In the genomic region with DNA sequence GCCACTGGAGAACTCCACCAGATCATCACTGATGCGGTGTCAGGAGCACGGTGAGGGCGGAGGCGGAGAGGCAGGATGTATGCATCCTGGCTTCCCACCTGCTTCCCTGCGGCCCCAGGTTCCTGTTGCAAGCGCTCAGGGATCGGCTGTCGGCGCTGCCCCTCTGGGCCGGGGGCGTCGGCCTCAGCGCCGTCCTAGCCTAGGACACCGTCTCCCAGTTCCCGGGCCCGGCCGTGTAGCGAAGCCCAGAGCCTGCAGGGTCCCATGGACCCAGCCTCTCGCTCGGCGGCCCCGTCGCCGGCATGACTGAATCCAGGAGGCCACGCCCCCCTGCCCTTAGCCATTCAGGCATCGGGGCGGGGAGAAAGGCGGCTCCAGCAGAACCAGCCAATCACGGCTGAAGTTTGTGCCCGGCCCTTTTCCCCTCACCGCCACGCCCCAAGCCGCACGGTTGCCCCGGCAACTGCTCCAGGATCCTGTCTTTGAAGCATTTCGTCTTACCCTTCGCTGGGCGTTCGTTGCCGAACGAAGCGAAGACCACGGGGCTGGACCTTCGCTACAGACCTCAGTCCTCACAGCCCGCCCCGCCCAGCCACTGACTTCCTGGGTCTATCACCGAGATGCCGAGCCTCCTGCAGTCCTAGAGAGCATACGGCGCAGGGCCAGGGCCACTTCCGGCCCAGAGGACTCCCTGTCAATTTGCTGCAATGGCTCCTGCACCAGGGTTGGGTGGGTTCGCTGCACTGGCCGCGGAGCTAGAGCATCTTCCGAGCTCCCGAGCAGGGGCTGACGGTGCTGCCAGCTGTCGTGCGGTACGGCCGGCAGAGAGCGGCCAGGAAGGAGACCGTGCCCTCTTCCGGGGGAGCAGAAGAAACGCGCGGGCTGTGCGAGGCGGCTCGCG, we compare ENCODE assay signal across 8 cellular contexts. TPM values are rescaled to one million over a fixed set of nuclear protein-coding genes. Genes with fewer than 3 reads are reported as not detected.
A peak's percentile ranks its signal among the peaks of the same experiment; 100 is the strongest.
DNase-seq lines count a peak whose midpoint lies in the region; ATAC-seq and TF ChIP-seq lines count a peak whose summit lies in the region.

No MANE protein-coding gene starts in this region.

- ATAC-seq in HG02884 (IDR thresholded peaks at IDR 0.05; ENCODE audit: unreplicated experiment): peak; percentile 77

- H3K27me3 ChIP-seq in right atrium auricular region (no peaks in the 10 kb centered on the region), vagina (no peaks in the 10 kb centered on the region)

- H3K9me3 ChIP-seq in right atrium auricular region (no peaks in the 10 kb centered on the region), vagina (no peaks in the 10 kb centered on the region)

- peak; percentile 62 for TF ChIP-seq POLR2A in GM15510 (IDR thresholded peaks at IDR 0.05; ENCODE audit: borderline replicate concordance, extremely low read depth, insufficient read length)
- TF ChIP-seq POLR2A in vagina (IDR thresholded peaks at IDR 0.05): no peak

- H3K4me1 ChIP-seq in right atrium auricular region: peaks cover 0 to 29% of the 10 kb centered on the region in 2 donors
- H3K4me1 ChIP-seq in vagina: peaks cover 43% of the 10 kb centered on the region

- peak overlapping the region; percentile 52 to 81 for H3K4me3 ChIP-seq in right atrium auricular region
- H3K4me3 ChIP-seq in vagina: peak overlapping the region; percentile 58 to 63

- H3K27ac ChIP-seq in right atrium auricular region (peak overlapping the region; percentile 54 to 64), vagina (peak overlapping the region; percentile 37)

- H3K36me3 ChIP-seq in right atrium auricular region (peaks cover 12% of the 10 kb centered on the region), vagina (peaks cover 0 to 10% of the 10 kb centered on the region in 2 donors)

- intact Hi-C loops in vagina (cut with DNase I): no loop called here

- TF ChIP-seq CTCF in right atrium auricular region (IDR thresholded peaks at IDR 0.05) (peak; percentile 16 to 32), vagina (IDR thresholded peaks at IDR 0.05) (no peak)

- DNase-seq in NCI-H146 treated with DMSO at 0.1 percent for 48 hours (lab: John Stamatoyannopoulos, UW; ENCODE audit: unreplicated experiment) (peak; percentile 97), T-helper 1 cell (peak; percentile 93 to 97 (median 95)), amniotic stem cell (lab: John Stamatoyannopoulos, UW) (peak; percentile 92), right atrium auricular region (ENCODE audit: low spot score) (peak; percentile 96), putamen (ENCODE audit: low spot score) (peak; percentile 95), vagina (ENCODE audit: extremely low spot score in 2 of 2) (peak in 1 of 2 donors; percentile 94)

RNA-seq across cellular contexts. Expression of gene ZNF213, which starts 10.6 kb away (rescaled TPM):
- 1 to 10 TPM; 7.3 to 7.9 TPM for total RNA-seq in right atrium auricular region
- total RNA-seq in vagina: 7.6 TPM

RNA-seq across cellular contexts. Expression of gene ZNF205, which starts 11.8 kb away (rescaled TPM):
- total RNA-seq in right atrium auricular region: 10 to 100 TPM; 10.5 to 12.4 TPM
- total RNA-seq in vagina: 14.2 TPM

RNA-seq across cellular contexts. Expression of gene ZSCAN10, which starts 25.1 kb away (rescaled TPM):
- total RNA-seq in right atrium auricular region: not detected
- not detected for total RNA-seq in vagina

RNA-seq across cellular contexts. Expression of gene IL32, which starts 58.8 kb away (rescaled TPM):
- total RNA-seq in right atrium auricular region (10 to 100 TPM; 52.9 to 56.0 TPM), vagina (13.0 TPM)

Comparison
In these comparisons a context has a peak if more than half of its experiments do, and no peak if none do; other contexts are left out.
1. CTCF ChIP-seq: peak in right atrium auricular region (2 of 2); none in vagina (0 of 3).